12 cellular contexts compared by ENCODE assay signal in genomic region chr1:40313329-40313957, GRCh38. TPM values are rescaled to one million over a fixed set of nuclear protein-coding genes. Genes with fewer than 3 reads are reported as not detected.
DNase-seq lines count a peak whose midpoint lies in the region; ATAC-seq and TF ChIP-seq lines count a peak whose summit lies in the region.
"Had no signal": no experiment of that assay in that cellular context is flagged by ENCODE, and none has a peak within 500 bp of the region (broad histone marks: within the 10 kb centered on the region; RNA-seq: fewer than 3 reads in every experiment).

No MANE protein-coding gene starts in this region.

- H3K4me3 Mint-ChIP-seq in CD14-positive monocyte, result peak overlapping the region in 1 of 2 donors; percentile 42
- no peak overlapping the region for H3K4me3 Mint-ChIP-seq in T-helper 17 cell

- TF ChIP-seq CTCF in CD14-positive monocyte (IDR thresholded peaks at IDR 0.05) (no peak), left ventricle myocardium inferior (IDR thresholded peaks at IDR 0.05; ENCODE audit: borderline replicate concordance) (no peak)

- no peaks in the 10 kb centered on the region for H3K9me3 ChIP-seq in T-helper 17 cell (ENCODE audit: control insufficient read depth, low read length, poor library complexity, severe bottlenecking)
- no peaks in the 10 kb centered on the region for H3K9me3 ChIP-seq in left ventricle myocardium inferior (replicated peaks)
- H3K9me3 ChIP-seq: breast epithelium, esophagus squamous epithelium had no signal

- H3K27me3 Mint-ChIP-seq in CD14-positive monocyte (ENCODE audit: low read depth in 3 of 3) (peaks cover 24 to 42% (median 38%) of the 10 kb centered on the region in 3 donors), T-helper 17 cell (peaks cover 10% of the 10 kb centered on the region)

- H3K36me3 ChIP-seq in left ventricle myocardium inferior, result no peaks in the 10 kb centered on the region
- H3K36me3 ChIP-seq: breast epithelium, esophagus squamous epithelium had no signal

- peaks cover 31% of the 10 kb centered on the region for H3K4me1 ChIP-seq in left ventricle myocardium inferior

- peaks cover 38% of the 10 kb centered on the region for H3K27me3 ChIP-seq in left ventricle myocardium inferior (ENCODE audit: low read depth)

- H3K36me3 Mint-ChIP-seq in CD14-positive monocyte (peaks cover 7 to 10% of the 10 kb centered on the region in 2 donors), T-helper 17 cell (ENCODE audit: low read depth) (peaks cover 5% of the 10 kb centered on the region)

- H3K27ac ChIP-seq in left ventricle myocardium inferior (replicated peaks), result no peak overlapping the region
- H3K27ac ChIP-seq: breast epithelium, esophagus squamous epithelium had no signal

- intact Hi-C loops in CD14-positive monocyte (cut with micrococcal nuclease) (loop anchor here (5.0 to 10.0 kb wide), 3 partner anchors 46 to 159 kb away; partner anchors contain the start of gene ZMPSTE24 (in 1 of the 2)), left ventricle myocardium inferior (cut with micrococcal nuclease) (no loop called here)

- H3K27ac Mint-ChIP-seq in CD14-positive monocyte, result peak overlapping the region in 4 of 7 donors; percentile 31 to 62 (median 41)
- peak overlapping the region; percentile 87 for H3K27ac Mint-ChIP-seq in T-helper 17 cell

- H3K4me1 Mint-ChIP-seq in CD14-positive monocyte (peaks cover 50% of the 10 kb centered on the region), T-helper 17 cell (peaks cover 34% of the 10 kb centered on the region)

- no peak for DNase-seq in CD14-positive monocyte (ENCODE audit: low spot score)
- DNase-seq in T-helper 17 cell, result no peak
- DNase-seq in hepatic stellate cell (ENCODE audit: low spot score), result peak; percentile 68
- DNase-seq in left ventricle myocardium inferior, result no peak
- no peak for DNase-seq in KG1 (lab: John Stamatoyannopoulos, UW)
- no peak for DNase-seq in stimulated activated CD4-positive, alpha-beta T cell treated with anti-CD3 and anti-CD28 coated beads, Interleukin-4, amount 100 ng/mL, for 24 hours
- DNase-seq: activated CD8-positive, alpha-beta memory T cell treated with anti-CD3 and anti-CD28 coated beads, Interleukin-2, amount 50 U/mL, for 48 hours; esophagus squamous epithelium; NCI-H187 had no signal

- H3K9me3 Mint-ChIP-seq in CD14-positive monocyte, result peaks cover 0 to 12% (median 6%) of the 10 kb centered on the region in 7 donors

- ATAC-seq in GM19463 (IDR thresholded peaks at IDR 0.05; ENCODE audit: unreplicated experiment) (peak; percentile 36), T-helper 17 cell (no peak), HG03521 (IDR thresholded peaks at IDR 0.05; ENCODE audit: unreplicated experiment) (no peak)

- no peak overlapping the region for H3K4me3 ChIP-seq in left ventricle myocardium inferior
- H3K4me3 ChIP-seq: breast epithelium, esophagus squamous epithelium had no signal

RNA-seq across cellular contexts. Expression of gene COL9A2, which starts 3.6 kb away (rescaled TPM):
- polyA plus RNA-seq in CD14-positive monocyte, result 1 to 10 TPM; 2.0 to 2.6 TPM
- 1 to 10 TPM; 2.6 to 4.3 TPM for total RNA-seq in T-helper 17 cell
- 0.27 TPM for total RNA-seq in left ventricle myocardium inferior

RNA-seq across cellular contexts. Expression of gene ZMPSTE24, which starts 55.4 kb away (rescaled TPM):
- 10 to 100 TPM; 36.0 to 45.6 TPM for polyA plus RNA-seq in CD14-positive monocyte
- total RNA-seq in T-helper 17 cell (10 to 100 TPM in 1 of 2 donors, 1 to 10 TPM in 1; 9.0 to 14.3 TPM), left ventricle myocardium inferior (33.8 TPM)
